ENCODE assay signal across 8 cellular contexts in the genomic region with DNA sequence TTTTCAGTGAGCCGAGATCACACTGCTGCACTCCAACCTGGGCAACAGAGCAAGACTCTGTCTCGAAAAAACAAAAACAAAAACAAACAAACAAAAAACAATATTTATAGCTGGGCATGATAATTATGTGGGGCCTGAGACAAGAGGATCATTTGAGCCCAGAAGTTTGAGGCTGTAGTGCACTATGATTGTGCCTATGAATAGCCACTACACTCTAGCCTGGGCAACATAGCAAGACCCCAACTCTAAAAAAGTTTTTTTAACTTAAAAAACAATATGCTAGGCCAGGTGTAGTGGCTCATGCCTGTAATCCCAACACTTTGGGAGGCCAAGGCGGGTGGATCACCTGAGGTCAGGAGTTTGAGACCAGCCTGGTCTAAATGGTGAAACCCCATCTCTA.
DNase-seq lines count a peak whose midpoint lies in the region; ATAC-seq, FAIRE-seq and TF ChIP-seq lines count a peak whose summit lies in the region.
"Not testable (repeated sequence)": the region's sequence is repeated elsewhere in the genome, so short reads cannot be mapped to it uniquely, and the experiment has no call there.

No MANE protein-coding gene starts in this region.

- in situ Hi-C loops in K562 (cut with MboI); HepG2 (cut with HindIII; ENCODE audit: extremely low pct_ligation_motif_present, low pct_unique_long_range_greater_than_20kb); gastrocnemius medialis (cut with MboI; ENCODE audit: low sequenced_read_pairs in 4 of 4): not testable (repeated sequence)

- H3K4me3 ChIP-seq in AG04450 (ENCODE audit: low read depth, low read length); HEK293 (ENCODE audit: low read depth, low read length); K562; H1 (ENCODE audit: extremely low read depth in 1 of 4, insufficient read depth in 2 of 4, low read depth in 3 of 4, low read length in 4 of 4); HepG2 (replicated peaks in 1 of 3; ENCODE audit: insufficient read depth in 1 of 3, low read depth in 2 of 3, low read length in 3 of 3); psoas muscle; gastrocnemius medialis: not testable (repeated sequence)

- not testable (repeated sequence) for H3K9me3 ChIP-seq in AG04450 (ENCODE audit: control insufficient read depth, insufficient read depth, low read length); HEK293 (ENCODE audit: control insufficient read depth, insufficient read depth, low read depth, low read length); K562 (replicated peaks; ENCODE audit: control insufficient read depth, insufficient read depth, low read depth, low read length); H1 (ENCODE audit: insufficient read depth in 2 of 2, low read depth in 1 of 2, low read length in 1 of 2); HepG2 (ENCODE audit: low read length); psoas muscle; gastrocnemius medialis

- not testable (repeated sequence) for H3K9ac ChIP-seq in K562 (ENCODE audit: insufficient read depth in 1 of 2, low read depth in 2 of 2, low read length in 2 of 2); H1 (replicated peaks in 1 of 4; ENCODE audit: extremely low read depth in 1 of 4, low read depth in 3 of 4, low read length in 3 of 4); HepG2 (ENCODE audit: insufficient read depth, low read depth, low read length)

- ATAC-seq in K562, HepG2, psoas muscle, gastrocnemius medialis: not testable (repeated sequence)

- H2BK5ac ChIP-seq in H1 (ENCODE audit: low read depth, low read length): not testable (repeated sequence)

- not testable (repeated sequence) for DNase-seq in AG04450 (ENCODE audit: low read depth, low spot score); K562 (ENCODE audit: extremely low read depth in 1 of 4, low spot score in 3 of 4); H1 (ENCODE audit: low read depth in 1 of 2, low spot score in 2 of 2); HepG2 (ENCODE audit: low spot score); psoas muscle; gastrocnemius medialis
- peak; percentile 26 for DNase-seq in mesenteric fat pad (ENCODE audit: low spot score)

- not testable (repeated sequence) for H3K4me2 ChIP-seq in K562 (ENCODE audit: insufficient read depth, low read length); H1 (ENCODE audit: insufficient read depth in 1 of 2, low read depth in 2 of 2, low read length in 2 of 2); HepG2 (ENCODE audit: low read depth, low read length)

- not testable (repeated sequence) for TF ChIP-seq POLR2A in K562 (conservative IDR thresholded peaks at IDR 0.05); H1 (IDR thresholded peaks at IDR 0.05; ENCODE audit: control extremely low read depth in 1 of 2, low read depth in 2 of 2, low read length in 2 of 2); HepG2 (IDR thresholded peaks at IDR 0.05; ENCODE audit: insufficient read depth in 1 of 2, low read depth in 2 of 2, low read length in 2 of 2); gastrocnemius medialis (IDR thresholded peaks at IDR 0.05)

- BruUV-seq in K562 (replicated peaks; lab: Mats Ljungman, UMichigan); HepG2 (replicated peaks; lab: Mats Ljungman, UMichigan): not testable (repeated sequence)

- not testable (repeated sequence) for TF ChIP-seq EP300 in K562 (IDR thresholded peaks at IDR 0.05; ENCODE audit: low read length); H1 (IDR thresholded peaks at IDR 0.05; ENCODE audit: borderline replicate concordance in 1 of 2, low read depth in 2 of 2, low read length in 2 of 2); HepG2 (IDR thresholded peaks at IDR 0.05; ENCODE audit: low read depth in 2 of 2, low read length in 2 of 2); HepG2 (CRISPR knock-in tag; IDR thresholded peaks at IDR 0.05; ENCODE audit: borderline replicate concordance)

- H3K14ac ChIP-seq in H1 (ENCODE audit: insufficient read length): not testable (repeated sequence)

- 7% methylated on average over 3 of the region's 3 CpGs for WGBS in K562 (ENCODE audit: insufficient coverage, low coverage, missing lambda C conversion rate)
- WGBS in H1 (ENCODE audit: extremely low coverage in 1 of 2, insufficient coverage in 1 of 2, insufficient read length in 1 of 2, insufficient replicate concordance in 2 of 2, low coverage in 1 of 2, low lambda C conversion rate in 2 of 2, missing lambda C conversion rate in 1 of 2), 2 experiments: 95% methylated on average over 3 of the region's 3 CpGs; no CpG with 5 or more reads in 1 of the 2 experiments
- WGBS in HepG2 (ENCODE audit: low lambda C conversion rate): 46% methylated on average over 3 of the region's 3 CpGs
- WGBS in psoas muscle, 3 donors: 87 to 92% (median 89%) methylated on average over 3 of the region's 3 CpGs

- H4K20me1 ChIP-seq in K562 (replicated peaks; ENCODE audit: control insufficient read depth, insufficient read depth, low read length); H1 (replicated peaks in 1 of 2; ENCODE audit: control insufficient read depth in 1 of 2, insufficient read depth in 2 of 2, low read length in 2 of 2); HepG2 (ENCODE audit: insufficient read depth, low read length): not testable (repeated sequence)

- H2BK15ac ChIP-seq in H1 (ENCODE audit: low read length): not testable (repeated sequence)

- H3K18ac ChIP-seq in H1 (ENCODE audit: extremely low read depth, low read length): not testable (repeated sequence)

- intact Hi-C loops in K562 (cut with micrococcal nuclease); HepG2 (cut with micrococcal nuclease; ENCODE audit: unreplicated experiment); psoas muscle (cut with DNase I): not testable (repeated sequence)
- intact Hi-C loops in gastrocnemius medialis (cut with DNase I; ENCODE audit: low total_unique reads): loop anchor here (2.0 kb wide), 2 partner anchors 29 to 51 kb away; no protein-coding TSS in a partner anchor

- not testable (repeated sequence) for H2BK20ac ChIP-seq in H1 (ENCODE audit: low read length)

- H2BK12ac ChIP-seq in H1 (ENCODE audit: low read depth, low read length): not testable (repeated sequence)

- not testable (repeated sequence) for H3K4ac ChIP-seq in H1 (replicated peaks; ENCODE audit: insufficient read length, low read depth, low read length)

- H4K91ac ChIP-seq in H1 (replicated peaks; ENCODE audit: insufficient read length, low read length): not testable (repeated sequence)

- H3K36me3 ChIP-seq in HEK293 (ENCODE audit: control insufficient read depth in 2 of 2, insufficient read depth in 1 of 2, low read length in 2 of 2); K562 (ENCODE audit: control insufficient read depth, insufficient read depth, low read length); H1 (ENCODE audit: control insufficient read depth in 2 of 4, insufficient read depth in 4 of 4, low read length in 3 of 4); HepG2 (replicated peaks in 1 of 2; ENCODE audit: control insufficient read depth in 1 of 2, insufficient read depth in 2 of 2, low read length in 2 of 2); psoas muscle (ENCODE audit: insufficient read depth in 1 of 2, low read depth in 1 of 2); gastrocnemius medialis: not testable (repeated sequence)

- not testable (repeated sequence) for H3K4me1 ChIP-seq in HEK293 (ENCODE audit: control insufficient read depth, insufficient read depth, low read length); K562 (replicated peaks in 1 of 2; ENCODE audit: control insufficient read depth in 2 of 2, insufficient read depth in 2 of 2, low read length in 2 of 2); H1 (replicated peaks in 1 of 4; ENCODE audit: control insufficient read depth in 3 of 4, insufficient read depth in 4 of 4, low read length in 3 of 4); HepG2 (ENCODE audit: insufficient read depth, low read length)
- H3K4me1 ChIP-seq in psoas muscle (peaks cover 16% of the 10 kb centered on the region), gastrocnemius medialis (peaks cover 13 to 19% of the 10 kb centered on the region in 2 donors)

- H3K56ac ChIP-seq in H1 (replicated peaks; ENCODE audit: insufficient read length, low read depth, low read length): not testable (repeated sequence)

- not testable (repeated sequence) for H3K79me2 ChIP-seq in K562 (ENCODE audit: control insufficient read depth, insufficient read depth, low read length); H1 (ENCODE audit: control insufficient read depth in 1 of 2, insufficient read depth in 2 of 2, low read length in 2 of 2); HepG2 (ENCODE audit: insufficient read depth, low read length)

- H3K23ac ChIP-seq in H1 (ENCODE audit: insufficient read length): not testable (repeated sequence)

- H2AFZ ChIP-seq in K562 (ENCODE audit: low read depth, low read length); H1 (ENCODE audit: low read length); HepG2 (ENCODE audit: low read length): not testable (repeated sequence)

- not testable (repeated sequence) for H4K5ac ChIP-seq in H1 (ENCODE audit: insufficient read length, low read depth, low read length)

- not testable (repeated sequence) for H2AK5ac ChIP-seq in H1 (ENCODE audit: low read depth, low read length)

- not testable (repeated sequence) for TF ChIP-seq CTCF in AG04450 (IDR thresholded peaks at IDR 0.05; ENCODE audit: low read depth, low read length); HEK293 (tag by site-specific recombination; IDR thresholded peaks at IDR 0.05); K562 (IDR thresholded peaks at IDR 0.05 in 2 of 3, conservative IDR thresholded peaks at IDR 0.05 in 1 of 3; ENCODE audit: insufficient read depth in 2 of 3, low read depth in 1 of 3, low read length in 3 of 3); H1 (IDR thresholded peaks at IDR 0.05; ENCODE audit: control extremely low read depth in 1 of 3, insufficient read depth in 1 of 3, low read depth in 1 of 3, low read length in 3 of 3); HepG2 (CRISPR knock-in tag; IDR thresholded peaks at IDR 0.05); psoas muscle (IDR thresholded peaks at IDR 0.05); gastrocnemius medialis (IDR thresholded peaks at IDR 0.05 in 4 of 5, conservative IDR thresholded peaks at IDR 0.05 in 1 of 5)

- H3K27me3 ChIP-seq in AG04450 (ENCODE audit: control insufficient read depth, insufficient read depth, low read length); K562 (ENCODE audit: control insufficient read depth in 2 of 2, insufficient read depth in 2 of 2, low read length in 2 of 2); H1 (replicated peaks in 1 of 4; ENCODE audit: control insufficient read depth in 3 of 4, extremely low read depth in 1 of 4, insufficient read depth in 3 of 4, low read length in 3 of 4); HepG2 (ENCODE audit: control insufficient read depth in 1 of 2, insufficient read depth in 2 of 2, low read length in 2 of 2); psoas muscle (ENCODE audit: insufficient read depth in 3 of 3, low read length in 2 of 3); gastrocnemius medialis: not testable (repeated sequence)

- H3K27ac ChIP-seq in AG04450 (ENCODE audit: low read depth, low read length) (peak overlapping the region; percentile 21), psoas muscle (peak overlapping the region; percentile 23), gastrocnemius medialis (peak overlapping the region; percentile 79 to 95 (median 83))
- H3K27ac ChIP-seq in HEK293 (ENCODE audit: extremely low read depth, low read depth, low read length); K562 (ENCODE audit: extremely low read depth, low read depth, low read length); H1 (ENCODE audit: low read depth, low read length); HepG2 (ENCODE audit: extremely low read length, insufficient read depth, low read length): not testable (repeated sequence)

- TF ChIP-seq RAD21 in K562 (CRISPR knock-in tag; conservative IDR thresholded peaks at IDR 0.05 in 1 of 2, IDR thresholded peaks at IDR 0.05 in 1 of 2); H1 (IDR thresholded peaks at IDR 0.05 in 1 of 2, conservative IDR thresholded peaks at IDR 0.05 in 1 of 2; ENCODE audit: low read depth in 2 of 2, low read length in 2 of 2); HepG2 (CRISPR knock-in tag; IDR thresholded peaks at IDR 0.05): not testable (repeated sequence)

- POLR2A ChIA-PET in AG04450 (lab: Yijun Ruan, JAX); HEK293 (lab: Yijun Ruan, JAX); K562 (lab: Yijun Ruan, JAX); H1 (lab: Charles Lee; ENCODE audit: partially characterized antibody); HepG2 (lab: Yijun Ruan, JAX): not testable (repeated sequence)

- H4K8ac ChIP-seq in H1 (ENCODE audit: extremely low read depth, insufficient read depth, low read length): not testable (repeated sequence)

- CTCF ChIA-PET in AG04450 (lab: Charles Lee) (interaction anchor here (2.1 kb wide), 1 partner anchor 30 kb away, joined by 13 read pairs; no protein-coding TSS in a partner anchor), HEK293 (lab: Yijun Ruan, JAX) (interaction anchor here (1.4 to 1.9 kb wide), 3 partner anchors 13 to 218 kb away, joined by 4 to 10 read pairs (median 7); no protein-coding TSS in a partner anchor), H1 (lab: Charles Lee; ENCODE audit: partially characterized antibody) (interaction anchor here (1.5 kb wide), 1 partner anchor 27 kb away, joined by 4 read pairs; no protein-coding TSS in a partner anchor)
- CTCF ChIA-PET in K562 (lab: Yijun Ruan, JAX; ENCODE audit: low intra/inter-chr PET ratio); HepG2 (lab: Yijun Ruan, JAX; ENCODE audit: low intra/inter-chr PET ratio, low total read pairs): not testable (repeated sequence)

- H2BK120ac ChIP-seq in H1 (replicated peaks; ENCODE audit: low read depth, low read length): not testable (repeated sequence)

- H3K79me1 ChIP-seq in H1 (ENCODE audit: low read depth, low read length): not testable (repeated sequence)

- not testable (repeated sequence) for H3K9me1 ChIP-seq in K562 (ENCODE audit: control insufficient read depth, insufficient read depth, low read length)

- not testable (repeated sequence) for FAIRE-seq in K562 (lab: Jason Lieb, UNC); H1 (lab: Jason Lieb, UNC); HepG2 (lab: Jason Lieb, UNC)

- not testable (repeated sequence) for H3K23me2 ChIP-seq in H1 (ENCODE audit: low read depth, low read length)
